ENCODE assay signal across 8 cellular contexts in genomic region chr2:203327918-203328734, GRCh38. TPM values are rescaled to one million over a fixed set of nuclear protein-coding genes. Genes with fewer than 3 reads are reported as not detected.
A peak's percentile ranks its signal among the peaks of the same experiment; 100 is the strongest.
DNase-seq lines count a peak whose midpoint lies in the region; ATAC-seq and TF ChIP-seq lines count a peak whose summit lies in the region.

ABI2 (plus strand) TSS chr2:203328394; CDS start chr2:203328515, 121 bp downstream.

- H3K27ac ChIP-seq in left ventricle myocardium inferior (replicated peaks): peak within 1 kb of the TSS; percentile 86
- peak within 1 kb of the TSS; percentile 75 to 90 (median 87) for H3K27ac ChIP-seq in upper lobe of left lung

- H3K36me3 Mint-ChIP-seq in HFFc6 (ENCODE audit: low read depth): peaks cover 15% of the 10 kb centered on the region; the same call in 1 of the 2 replicates
- peaks cover 3% of the 10 kb centered on the region for H3K36me3 Mint-ChIP-seq in progenitor cell of endocrine pancreas (ENCODE audit: insufficient read depth)

- peak; percentile 58 for DNase-seq in HFFc6
- DNase-seq in NCI-H1092 treated with DMSO at 0.1 percent for 48 hours (lab: John Stamatoyannopoulos, UW): peak; percentile 87
- peak; percentile 45 for DNase-seq in amniotic stem cell (lab: John Stamatoyannopoulos, UW)
- peak; percentile 89 for DNase-seq in left ventricle myocardium inferior
- DNase-seq in progenitor cell of endocrine pancreas (ENCODE audit: low spot score, unreplicated experiment): peak; percentile 94
- DNase-seq in upper lobe of left lung: peak; percentile 76 to 97

- H3K27me3 ChIP-seq in left ventricle myocardium inferior (ENCODE audit: low read depth) (no peaks in the 10 kb centered on the region), upper lobe of left lung (no peaks in the 10 kb centered on the region)

- no peak for TF ChIP-seq EP300 in upper lobe of left lung (IDR thresholded peaks at IDR 0.05)

- H3K4me1 ChIP-seq in left ventricle myocardium inferior (peaks cover 44% of the 10 kb centered on the region), upper lobe of left lung (peaks cover 11 to 25% (median 14%) of the 10 kb centered on the region in 4 donors)

- no peak for TF ChIP-seq CTCF in HFFc6 (IDR thresholded peaks at IDR 0.05)
- no peak for TF ChIP-seq CTCF in left ventricle myocardium inferior (IDR thresholded peaks at IDR 0.05; ENCODE audit: borderline replicate concordance)
- no peak for TF ChIP-seq CTCF in progenitor cell of endocrine pancreas (IDR thresholded peaks at IDR 0.05; ENCODE audit: unreplicated experiment)
- no peak for TF ChIP-seq CTCF in upper lobe of left lung (IDR thresholded peaks at IDR 0.05)

- H3K4me3 Mint-ChIP-seq in HFFc6: peak within 1 kb of the TSS; percentile 95
- peak within 1 kb of the TSS; percentile 97 for H3K4me3 Mint-ChIP-seq in progenitor cell of endocrine pancreas (ENCODE audit: low read depth)

- H3K9me3 Mint-ChIP-seq in HFFc6 (no peaks in the 10 kb centered on the region), progenitor cell of endocrine pancreas (ENCODE audit: low read depth) (no peaks in the 10 kb centered on the region)

- H3K27ac Mint-ChIP-seq in HFFc6: peak within 1 kb of the TSS; percentile 90
- peak within 1 kb of the TSS; percentile 99 for H3K27ac Mint-ChIP-seq in progenitor cell of endocrine pancreas

- peak in 3 of 4 donors; percentile 12 to 57 (median 14) for TF ChIP-seq POLR2A in upper lobe of left lung (IDR thresholded peaks at IDR 0.05)

- ATAC-seq in upper lobe of left lung (ENCODE audit: low FRiP score in 2 of 2): peak; percentile 90 to 97

- H3K4me3 ChIP-seq in GM08714 (ENCODE audit: low read length) (peak within 1 kb of the TSS; percentile 90), left ventricle myocardium inferior (peak within 1 kb of the TSS; percentile 95), upper lobe of left lung (peak within 1 kb of the TSS; percentile 71 to 100 (median 80))

- H3K4me1 Mint-ChIP-seq in HFFc6 (ENCODE audit: low read depth): peaks cover 33% of the 10 kb centered on the region
- H3K4me1 Mint-ChIP-seq in progenitor cell of endocrine pancreas (ENCODE audit: low read depth): peaks cover 27% of the 10 kb centered on the region

- no peaks in the 10 kb centered on the region for H3K36me3 ChIP-seq in left ventricle myocardium inferior
- no peaks in the 10 kb centered on the region for H3K36me3 ChIP-seq in upper lobe of left lung

- H3K27me3 Mint-ChIP-seq in HFFc6 (ENCODE audit: insufficient read depth) (no peaks in the 10 kb centered on the region), progenitor cell of endocrine pancreas (no peaks in the 10 kb centered on the region)

- intact Hi-C loops in T-helper 1 cell treated with Interleukin-12 subunit alpha and Interleukin-12 subunit beta and Interleukin-4 antibody, amounts not matched to agents 30 ng/mL and 1 ng/mL, for 36 hours (cut with micrococcal nuclease): loop anchor here (1.0 to 10.0 kb wide), 6 partner anchors 90 to 693 kb away; partner anchors contain the start of genes CARF, FAM117B, ICOS and NBEAL1
- intact Hi-C loops in left ventricle myocardium inferior (cut with micrococcal nuclease): no loop called here

- WGBS in upper lobe of left lung, 2 donors: 0% methylated on average over 28 to 29 of the region's 97 CpGs

- H3K9me3 ChIP-seq in left ventricle myocardium inferior (replicated peaks): no peaks in the 10 kb centered on the region
- no peaks in the 10 kb centered on the region for H3K9me3 ChIP-seq in upper lobe of left lung

RNA-seq across cellular contexts. Expression of gene ABI2, which starts in this region (rescaled TPM):
- 10 to 100 TPM; 69.9 to 84.1 (median 75.3) TPM for total RNA-seq in HFFc6 (2021; fragmentation: NEBNext Ultra II Directional; extraction: Animal tissue kit (Norgen Biotek cat#: 25700))
- total RNA-seq in T-helper 1 cell treated with Interleukin-12 subunit alpha and Interleukin-12 subunit beta and Interleukin-4 antibody, amounts not matched to agents 30 ng/mL and 1 ng/mL, for 36 hours: 31.1 and 34.0 TPM in 2 replicates
- total RNA-seq in left ventricle myocardium inferior (63.1 TPM), progenitor cell of endocrine pancreas (102 and 111 TPM in 2 replicates), upper lobe of left lung (10 to 100 TPM; 30.3 to 41.6 (median 35.5) TPM)

Comparison
In these comparisons a context has a peak if more than half of its experiments do, and no peak if none do; other contexts are left out.
1. Peak in every context shown above with its lines: DNase-seq, ATAC-seq, H3K4me3 ChIP-seq and H3K27ac ChIP-seq.